ENCODE assay signal across 8 cellular contexts in the genomic region with DNA sequence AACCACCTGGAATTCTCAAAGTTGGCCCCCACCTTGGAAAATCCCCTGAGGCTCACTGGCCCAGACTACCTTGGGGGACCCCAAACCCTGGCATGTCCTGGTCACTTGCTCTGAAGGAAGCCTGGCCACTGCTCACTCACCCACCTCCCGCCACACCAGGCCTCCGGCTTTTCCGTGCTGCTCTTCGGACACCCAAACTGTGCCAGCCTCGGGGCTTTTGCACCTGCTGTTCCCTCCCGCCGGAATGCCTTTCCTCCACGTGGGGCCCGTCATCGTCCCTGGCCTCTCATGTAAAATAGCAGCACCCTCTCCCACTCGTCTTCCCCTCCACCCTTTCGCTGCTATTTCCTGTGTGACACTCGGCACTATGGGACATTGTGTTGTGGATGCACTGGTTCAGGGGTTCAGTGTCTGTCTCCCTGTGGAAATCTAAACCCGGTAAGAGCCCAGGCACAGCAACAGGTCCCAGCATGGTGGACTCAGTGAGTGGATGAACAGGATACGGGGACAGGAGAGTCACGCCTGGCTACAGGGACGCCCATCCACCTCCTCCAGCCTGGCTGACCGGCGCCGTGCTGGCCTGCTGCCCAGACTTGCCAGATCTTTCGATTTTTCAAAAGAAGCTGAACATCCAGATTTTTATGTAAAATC.
DNase-seq lines count a peak whose midpoint lies in the region; ATAC-seq and TF ChIP-seq lines count a peak whose summit lies in the region.

No MANE protein-coding gene starts in this region.

- no peak overlapping the region for H3K4me3 Mint-ChIP-seq in activated CD4-positive, alpha-beta T cell treated with anti-CD3 and anti-CD28 coated beads, Interleukin-2, amount 10 ng/mL, durations not matched to agents 24 days and 14 days

- no peaks in the 10 kb centered on the region for H3K36me3 Mint-ChIP-seq in activated CD4-positive, alpha-beta T cell treated with anti-CD3 and anti-CD28 coated beads, Interleukin-2, amount 10 ng/mL, durations not matched to agents 24 days and 14 days (ENCODE audit: low read depth)

- H3K4me1 Mint-ChIP-seq in activated CD4-positive, alpha-beta T cell treated with anti-CD3 and anti-CD28 coated beads, Interleukin-2, amount 10 ng/mL, durations not matched to agents 24 days and 14 days, result peaks cover 1% of the 10 kb centered on the region

- H3K27me3 ChIP-seq in breast epithelium (no peaks in the 10 kb centered on the region), left lung (no peaks in the 10 kb centered on the region)

- peak; percentile 44 to 70 for DNase-seq in Kasumi-1 (lab: John Stamatoyannopoulos, UW)
- peak; percentile 48 to 70 for DNase-seq in breast epithelium (ENCODE audit: low spot score in 2 of 2)
- peak in 1 of 2 donors; percentile 77 for DNase-seq in left lung
- peak in 42 of 49 donors; percentile 31 to 78 (median 57) for DNase-seq in substantia nigra (lab: John Stamatoyannopoulos, UW)
- DNase-seq in activated CD4-positive, alpha-beta T cell treated with anti-CD3 and anti-CD28 coated beads, Interleukin-2, amount 10 ng/mL, durations not matched to agents 24 days and 14 days, result no peak
- no peak for DNase-seq in stimulated activated CD4-positive, alpha-beta T cell treated with anti-CD3 and anti-CD28 coated beads, Interleukin-12 subunit alpha, Interleukin-12 subunit beta, amount 100 ng/mL, for 4 hours
- no peak for DNase-seq in mesenteric fat pad (ENCODE audit: low spot score)

- H3K27ac Mint-ChIP-seq in activated CD4-positive, alpha-beta T cell treated with anti-CD3 and anti-CD28 coated beads, Interleukin-2, amount 10 ng/mL, durations not matched to agents 24 days and 14 days, result no peak overlapping the region

- peaks cover 0 to 6% of the 10 kb centered on the region in 2 donors for H3K4me1 ChIP-seq in breast epithelium
- peaks cover 19 to 54% of the 10 kb centered on the region in 2 donors for H3K4me1 ChIP-seq in left lung

- TF ChIP-seq POLR2A in breast epithelium (IDR thresholded peaks at IDR 0.05), result no peak

- no peaks in the 10 kb centered on the region for H3K9me3 Mint-ChIP-seq in activated CD4-positive, alpha-beta T cell treated with anti-CD3 and anti-CD28 coated beads, Interleukin-2, amount 10 ng/mL, durations not matched to agents 24 days and 14 days

- intact Hi-C loops in breast epithelium (cut with DNase I; ENCODE audit: low total_unique reads), result no loop called here
- intact Hi-C loops in left lung (cut with DNase I), result no loop called here
- intact Hi-C loops in activated CD4-positive, alpha-beta T cell treated with anti-CD3 and anti-CD28 coated beads, Interleukin-2, amount 10 ng/mL, durations not matched to agents 24 days and 14 days (cut with micrococcal nuclease), result no loop called here

- peak overlapping the region; percentile 31 to 94 for H3K27ac ChIP-seq in breast epithelium
- peak overlapping the region; percentile 78 to 87 for H3K27ac ChIP-seq in left lung
- H3K27ac ChIP-seq in substantia nigra (ENCODE audit: low read depth, low read length, poor library complexity, severe bottlenecking), result peak overlapping the region; percentile 95

- H3K36me3 ChIP-seq in breast epithelium (no peaks in the 10 kb centered on the region), left lung (no peaks in the 10 kb centered on the region)

- H3K4me3 ChIP-seq in breast epithelium (peak overlapping the region in 1 of 3 donors; percentile 53), left lung (no peak overlapping the region)

- peaks cover 12% of the 10 kb centered on the region for H3K27me3 Mint-ChIP-seq in activated CD4-positive, alpha-beta T cell treated with anti-CD3 and anti-CD28 coated beads, Interleukin-2, amount 10 ng/mL, durations not matched to agents 24 days and 14 days

- ATAC-seq in left lung (peak; percentile 75), HG02973 (IDR thresholded peaks at IDR 0.05; ENCODE audit: unreplicated experiment) (no peak)

- TF ChIP-seq CTCF in breast epithelium (IDR thresholded peaks at IDR 0.05) (no peak), left lung (IDR thresholded peaks at IDR 0.05) (no peak)

- H3K9me3 ChIP-seq in breast epithelium, result no peaks in the 10 kb centered on the region
- H3K9me3 ChIP-seq in left lung, result no peaks in the 10 kb centered on the region

Comparison
In these comparisons a context has a peak if more than half of its experiments do, and no peak if none do; other contexts are left out.
1. DNase-seq: peak in Kasumi-1 (2 of 2), breast epithelium (2 of 2) and substantia nigra (42 of 49); none in activated CD4-positive, alpha-beta T cell treated with anti-CD3 and anti-CD28 coated beads, Interleukin-2, amount 10 ng/mL, durations not matched to agents 24 days and 14 days (single experiment), stimulated activated CD4-positive, alpha-beta T cell treated with anti-CD3 and anti-CD28 coated beads, Interleukin-12 subunit alpha, Interleukin-12 subunit beta, amount 100 ng/mL, for 4 hours (single experiment) and mesenteric fat pad (single experiment).
2. Peak in every context shown above with its lines, with median percentiles within 50 percentile points of each other: H3K27ac ChIP-seq.